19 cellular contexts compared by ENCODE assay signal in genomic region chr10:12937527-12937926, GRCh38.
"Had no signal": no experiment of that assay in that cellular context is flagged by ENCODE, and none has a peak within 500 bp of the region (broad histone marks: within the 10 kb centered on the region; RNA-seq: fewer than 3 reads in every experiment).

No MANE protein-coding gene starts in this region.

- DNase-seq: activated B cell treated with CpG ODN at 0.5 μM for 24 hours; activated CD4-positive, alpha-beta T cell treated with anti-CD3 and anti-CD28 coated beads, Interleukin-2, amount 10 ng/mL, durations not matched to agents 24 days and 14 days; activated CD8-positive, alpha-beta T cell treated with anti-CD3 and anti-CD28 coated beads for 36 hours; activated naive CD4-positive, alpha-beta T cell treated with anti-CD3 and anti-CD28 coated beads, Interleukin-2, amount 10 ng/mL, durations not matched to agents 7 days and 5 days; activated naive CD8-positive, alpha-beta T cell treated with anti-CD3 and anti-CD28 coated beads, Interleukin-2, amount 50 U/mL, for 24 hours; activated T-cell treated with anti-CD3 and anti-CD28 coated beads, Interleukin-2, amount 50 U/mL, for 24 hours; aorta; brain microvascular endothelial cell; effector CD8-positive, alpha-beta T cell; esophagus squamous epithelium; hypothalamus; islet precursor cell; naive B cell; stimulated activated CD4-positive, alpha-beta T cell treated with anti-CD3 and anti-CD28 coated beads, Interleukin-12 subunit alpha, Interleukin-12 subunit beta, amount 100 ng/mL, for 4 hours; stimulated activated CD4-positive, alpha-beta T cell treated with anti-CD3 and anti-CD28 coated beads, Interleukin-1b, Interleukin-23, amount 100 ng/mL, for 48 hours; stimulated activated naive CD4-positive, alpha-beta T cell treated with Interleukin-2 at 50 U/mL for 16 hours; SW 1271; uterus had no signal

- H3K27ac ChIP-seq: brain microvascular endothelial cell, esophagus squamous epithelium, tibial nerve, uterus had no signal

- H3K9me3 ChIP-seq: esophagus squamous epithelium, tibial nerve, uterus had no signal

- H3K4me1 ChIP-seq: uterus had no signal

- H3K36me3 ChIP-seq: brain microvascular endothelial cell, esophagus squamous epithelium, tibial nerve, uterus had no signal

- H3K27me3 ChIP-seq: brain microvascular endothelial cell, esophagus squamous epithelium, tibial nerve, uterus had no signal

- H3K4me3 ChIP-seq: esophagus squamous epithelium, tibial nerve, uterus had no signal

- ATAC-seq: activated CD8-positive, alpha-beta T cell treated with anti-CD3 and anti-CD28 coated beads for 36 hours; activated naive CD8-positive, alpha-beta T cell treated with anti-CD3 and anti-CD28 coated beads, Interleukin-2, amount 50 U/mL, for 24 hours had no signal
